ENCODE assay signal across 18 cellular contexts in the genomic region with DNA sequence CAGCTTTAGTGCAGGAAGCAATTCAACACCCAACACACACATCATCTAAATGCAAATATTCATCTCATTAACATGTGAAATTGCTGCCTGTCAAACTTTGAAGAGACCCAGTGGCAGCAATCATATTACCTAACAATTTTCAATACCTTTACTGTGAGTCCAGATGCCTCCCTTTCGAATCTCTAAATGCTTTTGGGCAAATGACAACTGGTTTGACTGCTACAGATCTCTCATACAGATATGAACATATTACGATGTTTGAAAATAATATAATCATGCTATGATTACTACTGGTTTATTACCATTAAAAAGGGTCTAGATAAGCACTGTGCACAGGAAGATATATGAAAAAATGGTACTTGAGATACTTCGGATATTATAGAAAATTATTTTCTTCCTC.
"Had no signal": no experiment of that assay in that cellular context is flagged by ENCODE, and none has a peak within 500 bp of the region (broad histone marks: within the 10 kb centered on the region; RNA-seq: fewer than 3 reads in every experiment).

No MANE protein-coding gene starts in this region.

- H3K9me3 ChIP-seq: heart left ventricle, neutrophil, right atrium auricular region, tibial nerve had no signal

- H3K27me3 ChIP-seq: heart left ventricle, neutrophil, right atrium auricular region, tibial nerve had no signal

- ATAC-seq: heart left ventricle, left colon, left ventricle myocardium superior had no signal

- H3K4me3 ChIP-seq: heart left ventricle, lung, right atrium auricular region, tibial nerve had no signal

- H3K36me3 ChIP-seq: neutrophil had no signal

- H3K4me3 Mint-ChIP-seq: central memory CD8-positive, alpha-beta T cell; dendritic cell treated with granulocyte-macrophage colony-stimulating factor and Interleukin-4, amounts not matched to agents 40 ng/mL and 50 ng/mL, for 4 days; nephron progenitor cell had no signal

- H3K9me3 Mint-ChIP-seq: dendritic cell treated with granulocyte-macrophage colony-stimulating factor and Interleukin-4, amounts not matched to agents 40 ng/mL and 50 ng/mL, for 4 days had no signal

- H3K27ac ChIP-seq: neutrophil had no signal

- DNase-seq: foreskin melanocyte; heart left ventricle; hippocampal formation; left colon; left ventricle myocardium superior; mesenchymal stem cell; midbrain; naive B cell; nephron progenitor cell; small intestine; stimulated activated CD4-positive, alpha-beta T cell treated with anti-CD3 and anti-CD28 coated beads, Interleukin-12 subunit alpha, Interleukin-12 subunit beta, amount 100 ng/mL, for 4 hours; stimulated activated naive CD4-positive, alpha-beta T cell treated with Interleukin-2 at 50 U/mL for 16 hours had no signal

- H3K4me1 Mint-ChIP-seq: central memory CD8-positive, alpha-beta T cell; naive B cell had no signal

- H3K27me3 Mint-ChIP-seq: central memory CD8-positive, alpha-beta T cell; dendritic cell treated with granulocyte-macrophage colony-stimulating factor and Interleukin-4, amounts not matched to agents 40 ng/mL and 50 ng/mL, for 4 days; naive B cell had no signal

- H3K27ac Mint-ChIP-seq: dendritic cell treated with granulocyte-macrophage colony-stimulating factor and Interleukin-4, amounts not matched to agents 40 ng/mL and 50 ng/mL, for 4 days; naive B cell; nephron progenitor cell had no signal

- H3K36me3 Mint-ChIP-seq: naive B cell had no signal
